ENCODE assay signal across 10 cellular contexts in genomic region chr18:58525517-58525916, GRCh38.
DNase-seq lines count a peak whose midpoint lies in the region; ATAC-seq and TF ChIP-seq lines count a peak whose summit lies in the region.
"Had no signal": no experiment of that assay in that cellular context is flagged by ENCODE, and none has a peak within 500 bp of the region (broad histone marks: within the 10 kb centered on the region; RNA-seq: fewer than 3 reads in every experiment).

No MANE protein-coding gene starts in this region.

- intact Hi-C loops in transverse colon (cut with DNase I; ENCODE audit: low total_unique reads): loop anchor here (10.0 kb wide), 1 partner anchor 549 kb away; no protein-coding TSS in a partner anchor
- intact Hi-C loops in stomach (cut with DNase I; ENCODE audit: low total_unique reads): loop anchor here (5.0 kb wide), 1 partner anchor 237 kb away; no protein-coding TSS in a partner anchor

- H3K4me1 ChIP-seq in transverse colon (peaks cover 12 to 38% (median 14%) of the 10 kb centered on the region in 4 donors), stomach (peaks cover 0 to 10% (median 7%) of the 10 kb centered on the region in 4 donors)

- no peak for TF ChIP-seq POLR2A in transverse colon (IDR thresholded peaks at IDR 0.05)
- TF ChIP-seq POLR2A in stomach (IDR thresholded peaks at IDR 0.05): no peak

- DNase-seq in stimulated activated naive CD4-positive, alpha-beta T cell treated with Interleukin-2 at 50 U/mL for 16 hours (lab: John Stamatoyannopoulos, UW): peak; percentile 31
- no peak for DNase-seq in stimulated activated naive CD4-positive, alpha-beta T cell (lab: John Stamatoyannopoulos, UW)
- DNase-seq in epithelial cell of esophagus (ENCODE audit: low read depth) (peak; percentile 87), transverse colon (no peak), NCI-H187 (lab: John Stamatoyannopoulos, UW) (no peak), stomach (no peak)
- DNase-seq: activated naive CD8-positive, alpha-beta T cell treated with anti-CD3 and anti-CD28 coated beads, Interleukin-2, amount 10 ng/mL, durations not matched to agents 7 days and 5 days; NCI-H2081 had no signal

- 78 to 85% methylated on average over 4 to 12 of the region's 12 CpGs for WGBS in transverse colon (ENCODE audit: low coverage in 1 of 2), 2 donors
- 84 to 93% (median 89%) methylated on average over 12 of the region's 12 CpGs for WGBS in stomach, 5 donors

- TF ChIP-seq EP300 in transverse colon (IDR thresholded peaks at IDR 0.05; ENCODE audit: low read depth) (no peak), stomach (IDR thresholded peaks at IDR 0.05) (no peak)

- H3K9me3 ChIP-seq in transverse colon: no peaks in the 10 kb centered on the region
- no peaks in the 10 kb centered on the region for H3K9me3 ChIP-seq in stomach

- H3K36me3 ChIP-seq in transverse colon: no peaks in the 10 kb centered on the region
- no peaks in the 10 kb centered on the region for H3K36me3 ChIP-seq in stomach

- TF ChIP-seq CTCF in epithelial cell of esophagus (IDR thresholded peaks at IDR 0.05; ENCODE audit: insufficient read depth, low read depth, low read length, missing control alignments) (no peak), transverse colon (IDR thresholded peaks at IDR 0.05) (no peak), stomach (IDR thresholded peaks at IDR 0.05) (no peak)

- H3K4me3 ChIP-seq in epithelial cell of esophagus (ENCODE audit: low read length) (no peak overlapping the region), transverse colon (no peak overlapping the region), stomach (no peak overlapping the region)

- in situ Hi-C loops in transverse colon (cut with MboI; ENCODE audit: low pct_ligation_motif_present in 1 of 4, low pct_unique_long_range_greater_than_20kb in 1 of 4, low sequenced_read_pairs in 3 of 4): loop anchor here in 3 of 4 donors (10.0 to 25.0 kb wide), 4 partner anchors 88 to 537 kb away; partner anchors contain the start of gene MALT1 (in 1 of the 3)

- ATAC-seq in HG03103 (IDR thresholded peaks at IDR 0.05; ENCODE audit: low read depth, unreplicated experiment) (peak; percentile 52), GM19397 (IDR thresholded peaks at IDR 0.05; ENCODE audit: unreplicated experiment) (no peak)

- H3K27ac ChIP-seq in transverse colon (peak overlapping the region in 1 of 4 donors; percentile 59), stomach (no peak overlapping the region)

- H3K27me3 ChIP-seq in transverse colon (no peaks in the 10 kb centered on the region), stomach (no peaks in the 10 kb centered on the region)

Comparison
In these comparisons a context has a peak if more than half of its experiments do, and no peak if none do; other contexts are left out.
1. DNase-seq: peak in stimulated activated naive CD4-positive, alpha-beta T cell treated with Interleukin-2 at 50 U/mL for 16 hours (single experiment) and epithelial cell of esophagus (single experiment); none in stimulated activated naive CD4-positive, alpha-beta T cell (0 of 6), transverse colon (single experiment), NCI-H187 (0 of 2) and stomach (single experiment).